ENCODE assay signal across 8 cellular contexts in the genomic region with DNA sequence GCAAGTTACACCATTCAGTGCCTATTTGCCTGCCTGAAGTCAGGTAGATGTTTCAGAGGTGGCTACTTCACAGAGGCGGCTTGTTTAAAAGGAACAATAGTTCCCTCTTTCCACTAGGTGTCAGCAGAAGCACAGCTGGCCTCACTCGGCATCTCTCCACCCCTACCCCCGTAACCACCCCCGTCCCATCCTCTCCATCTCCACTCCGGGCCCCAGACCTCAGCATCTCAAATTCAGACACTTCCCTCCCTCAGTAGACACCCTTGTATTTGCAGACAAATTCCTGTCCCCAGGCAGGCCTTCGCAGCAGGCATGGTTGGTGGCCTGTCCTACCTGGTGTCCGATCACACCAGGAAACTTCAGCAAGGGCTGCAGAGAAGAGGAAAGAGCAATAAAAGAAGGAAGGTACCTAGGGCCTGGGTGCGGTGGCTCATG. TPM values are rescaled to one million over a fixed set of nuclear protein-coding genes. Genes with fewer than 3 reads are reported as not detected.
DNase-seq lines count a peak whose midpoint lies in the region; ATAC-seq and TF ChIP-seq lines count a peak whose summit lies in the region.

No MANE protein-coding gene starts in this region.

- no peak overlapping the region for H3K4me3 ChIP-seq in foreskin fibroblast (ENCODE audit: low read depth in 1 of 2, low read length in 2 of 2)
- H3K4me3 ChIP-seq in osteoblast (ENCODE audit: insufficient read depth, low read length) = no peak overlapping the region

- ATAC-seq in activated T-helper 17 cell treated with anti-CD3 and anti-CD28 coated beads, Interleukin-2, amount 50 U/mL, for 72 hours (replicated peaks) = peak; percentile 90
- ATAC-seq in GM19397 (IDR thresholded peaks at IDR 0.05; ENCODE audit: unreplicated experiment) = no peak
- no peak for ATAC-seq in GM19463 (IDR thresholded peaks at IDR 0.05; ENCODE audit: unreplicated experiment)

- peaks cover 7% of the 10 kb centered on the region for H3K27me3 Mint-ChIP-seq in activated T-helper 17 cell treated with anti-CD3 and anti-CD28 coated beads, Interleukin-2, amount 50 U/mL, for 72 hours

- peak overlapping the region; percentile 51 for H2AFZ ChIP-seq in osteoblast (ENCODE audit: low read length)

- H3K4me3 Mint-ChIP-seq in activated T-helper 17 cell treated with anti-CD3 and anti-CD28 coated beads, Interleukin-2, amount 50 U/mL, for 72 hours = peak overlapping the region; percentile 24

- no peaks in the 10 kb centered on the region for H3K9me3 ChIP-seq in osteoblast (ENCODE audit: low read depth, low read length)

- no peaks in the 10 kb centered on the region for H3K27me3 ChIP-seq in osteoblast (ENCODE audit: insufficient read depth, low read length)

- no peaks in the 10 kb centered on the region for H3K9me3 Mint-ChIP-seq in activated T-helper 17 cell treated with anti-CD3 and anti-CD28 coated beads, Interleukin-2, amount 50 U/mL, for 72 hours

- no peaks in the 10 kb centered on the region for H3K4me1 ChIP-seq in osteoblast (ENCODE audit: insufficient read depth, low read length)

- peak overlapping the region; percentile 67 for H3K4me2 ChIP-seq in osteoblast (ENCODE audit: insufficient read depth, low read length)

- peaks cover 5% of the 10 kb centered on the region for H3K4me1 Mint-ChIP-seq in activated T-helper 17 cell treated with anti-CD3 and anti-CD28 coated beads, Interleukin-2, amount 50 U/mL, for 72 hours

- H3K36me3 Mint-ChIP-seq in activated T-helper 17 cell treated with anti-CD3 and anti-CD28 coated beads, Interleukin-2, amount 50 U/mL, for 72 hours (ENCODE audit: low read depth) = no peaks in the 10 kb centered on the region

- no peaks in the 10 kb centered on the region for H3K36me3 ChIP-seq in osteoblast (ENCODE audit: insufficient read depth, low read length)

- DNase-seq in DMS153 (lab: John Stamatoyannopoulos, UW) = peak; percentile 77
- DNase-seq in foreskin fibroblast = peak; percentile 41 to 78
- peak; percentile 93 for DNase-seq in osteoblast (ENCODE audit: insufficient read length, low spot score, missing footprints)

- H3K27ac ChIP-seq in osteoblast (ENCODE audit: low read depth, low read length) = no peak overlapping the region

- no peaks in the 10 kb centered on the region for H4K20me1 ChIP-seq in osteoblast (ENCODE audit: insufficient read depth, low read length)

- TF ChIP-seq CTCF in LNCAP (IDR thresholded peaks at IDR 0.05) = peak; percentile 70
- TF ChIP-seq CTCF in foreskin fibroblast (IDR thresholded peaks at IDR 0.05; ENCODE audit: low read depth, low read length) = peak; percentile 56
- TF ChIP-seq CTCF in osteoblast (IDR thresholded peaks at IDR 0.05; ENCODE audit: extremely low read depth, low read depth, low read length) = peak; percentile 68

- H3K79me2 ChIP-seq in osteoblast (ENCODE audit: insufficient read depth, low read length) = no peaks in the 10 kb centered on the region

- H3K27ac Mint-ChIP-seq in activated T-helper 17 cell treated with anti-CD3 and anti-CD28 coated beads, Interleukin-2, amount 50 U/mL, for 72 hours = no peak overlapping the region

TF ChIP-seq in PFSK-1, 5 proteins besides CTCF, POLR2A, EP300 and RAD21:
- TF ChIP-seq, protein P1, sequence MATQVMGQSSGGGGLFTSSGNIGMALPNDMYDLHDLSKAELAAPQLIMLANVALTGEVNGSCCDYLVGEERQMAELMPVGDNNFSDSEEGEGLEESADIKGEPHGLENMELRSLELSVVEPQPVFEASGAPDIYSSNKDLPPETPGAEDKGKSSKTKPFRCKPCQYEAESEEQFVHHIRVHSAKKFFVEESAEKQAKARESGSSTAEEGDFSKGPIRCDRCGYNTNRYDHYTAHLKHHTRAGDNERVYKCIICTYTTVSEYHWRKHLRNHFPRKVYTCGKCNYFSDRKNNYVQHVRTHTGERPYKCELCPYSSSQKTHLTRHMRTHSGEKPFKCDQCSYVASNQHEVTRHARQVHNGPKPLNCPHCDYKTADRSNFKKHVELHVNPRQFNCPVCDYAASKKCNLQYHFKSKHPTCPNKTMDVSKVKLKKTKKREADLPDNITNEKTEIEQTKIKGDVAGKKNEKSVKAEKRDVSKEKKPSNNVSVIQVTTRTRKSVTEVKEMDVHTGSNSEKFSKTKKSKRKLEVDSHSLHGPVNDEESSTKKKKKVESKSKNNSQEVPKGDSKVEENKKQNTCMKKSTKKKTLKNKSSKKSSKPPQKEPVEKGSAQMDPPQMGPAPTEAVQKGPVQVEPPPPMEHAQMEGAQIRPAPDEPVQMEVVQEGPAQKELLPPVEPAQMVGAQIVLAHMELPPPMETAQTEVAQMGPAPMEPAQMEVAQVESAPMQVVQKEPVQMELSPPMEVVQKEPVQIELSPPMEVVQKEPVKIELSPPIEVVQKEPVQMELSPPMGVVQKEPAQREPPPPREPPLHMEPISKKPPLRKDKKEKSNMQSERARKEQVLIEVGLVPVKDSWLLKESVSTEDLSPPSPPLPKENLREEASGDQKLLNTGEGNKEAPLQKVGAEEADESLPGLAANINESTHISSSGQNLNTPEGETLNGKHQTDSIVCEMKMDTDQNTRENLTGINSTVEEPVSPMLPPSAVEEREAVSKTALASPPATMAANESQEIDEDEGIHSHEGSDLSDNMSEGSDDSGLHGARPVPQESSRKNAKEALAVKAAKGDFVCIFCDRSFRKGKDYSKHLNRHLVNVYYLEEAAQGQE (IDR thresholded peaks at IDR 0.05; ENCODE audit: insufficient read depth in 1 of 2, low read depth in 2 of 2, low read length in 2 of 2) = peak; percentile 68 to 73
- TF ChIP-seq FOXP2 (optimal IDR thresholded peaks at IDR 0.05; ENCODE audit: borderline replicate concordance, extremely low read depth, extremely low read length, insufficient read depth) = no peak

RNA-seq across cellular contexts. Expression of a gene that starts 9.1 kb away (rescaled TPM):
- polyA plus RNA-seq in PFSK-1 (2012; ENCODE audit: insufficient read length, low read depth) = 56.5 TPM
- total RNA-seq in activated T-helper 17 cell treated with anti-CD3 and anti-CD28 coated beads, Interleukin-2, amount 50 U/mL, for 72 hours = 10 to 100 TPM; 52.3 to 90.9 TPM
- 26.5 and 30.4 TPM in 2 replicates for total RNA-seq in osteoblast

RNA-seq across cellular contexts. Expression of a gene that starts 58.8 kb away (rescaled TPM):
- 3.8 TPM for polyA plus RNA-seq in PFSK-1 (2012; ENCODE audit: insufficient read length, low read depth)
- total RNA-seq in activated T-helper 17 cell treated with anti-CD3 and anti-CD28 coated beads, Interleukin-2, amount 50 U/mL, for 72 hours = 10 to 100 TPM in 1 of 2 donors, 1 to 10 TPM in 1; 7.1 to 15.4 TPM
- total RNA-seq in osteoblast = 10.3 and 12.7 TPM in 2 replicates
